18 cellular contexts compared by ENCODE assay signal in genomic region chr10:84201244-84201606, GRCh38. TPM values are rescaled to one million over a fixed set of nuclear protein-coding genes. Genes with fewer than 3 reads are reported as not detected.
DNase-seq lines count a peak whose midpoint lies in the region; ATAC-seq and TF ChIP-seq lines count a peak whose summit lies in the region.
"Had no signal": no experiment of that assay in that cellular context is flagged by ENCODE, and none has a peak within 500 bp of the region (broad histone marks: within the 10 kb centered on the region; RNA-seq: fewer than 3 reads in every experiment).

No MANE protein-coding gene starts in this region.

- TF ChIP-seq CTCF in OCI-LY1 (IDR thresholded peaks at IDR 0.05; ENCODE audit: low read length) = peak; percentile 44; the same call in 1 of the 2 replicates
- TF ChIP-seq CTCF in endodermal cell (conservative IDR thresholded peaks at IDR 0.05) = peak; percentile 67
- TF ChIP-seq CTCF in sigmoid colon (IDR thresholded peaks at IDR 0.05) = no peak
- TF ChIP-seq CTCF in uterus (IDR thresholded peaks at IDR 0.05) = no peak

- H2AFZ ChIP-seq in OCI-LY1 (ENCODE audit: low read length) = no peak overlapping the region

- no peak overlapping the region for H3K4me2 ChIP-seq in OCI-LY1 (ENCODE audit: low read length)
- H3K4me2 ChIP-seq: BLaER1 had no signal

- H3K9me3 ChIP-seq in OCI-LY1 (ENCODE audit: low read length) (no peaks in the 10 kb centered on the region), endodermal cell (ENCODE audit: control insufficient read depth, low read length) (no peaks in the 10 kb centered on the region), sigmoid colon (no peaks in the 10 kb centered on the region), uterus (no peaks in the 10 kb centered on the region)
- H3K9me3 ChIP-seq: BLaER1 had no signal

- intact Hi-C loops in sigmoid colon (cut with DNase I) = no loop called here
- intact Hi-C loops in uterus (cut with DNase I; ENCODE audit: low total_unique reads) = no loop called here

- WGBS in endodermal cell (ENCODE audit: insufficient coverage in 1 of 2, insufficient read length in 1 of 2), 2 experiments = 69 to 86% methylated on average over 4 to 6 of the region's 6 CpGs
- 10 to 49% methylated on average over 6 of the region's 6 CpGs for WGBS in sigmoid colon, 2 donors

- no peak overlapping the region for H3K27ac ChIP-seq in OCI-LY1 (ENCODE audit: low read depth, low read length, poor library complexity, severe bottlenecking)
- no peak overlapping the region for H3K27ac ChIP-seq in endodermal cell (ENCODE audit: low read depth, low read length)
- H3K27ac ChIP-seq in sigmoid colon = no peak overlapping the region
- no peak overlapping the region for H3K27ac ChIP-seq in uterus
- H3K27ac ChIP-seq: 22Rv1, BLaER1 had no signal

- ATAC-seq in HG02798 (IDR thresholded peaks at IDR 0.05; ENCODE audit: poor library complexity, unreplicated experiment) (no peak), HG03457 (IDR thresholded peaks at IDR 0.05; ENCODE audit: unreplicated experiment) (no peak)
- ATAC-seq: HCT116 had no signal

- H3K9ac ChIP-seq in OCI-LY1 (ENCODE audit: low read length) (no peak overlapping the region), endodermal cell (ENCODE audit: extremely low read depth, low read length, poor library complexity, severe bottlenecking) (no peak overlapping the region)
- H3K9ac ChIP-seq: BLaER1 had no signal

- peak; percentile 7 for DNase-seq in NCI-H82 (lab: John Stamatoyannopoulos, UW)
- DNase-seq in NCI-H82 treated with DMSO at 0.1 percent for 48 hours (lab: John Stamatoyannopoulos, UW; ENCODE audit: unreplicated experiment) = no peak
- DNase-seq in endodermal cell = no peak
- DNase-seq in sigmoid colon = peak; percentile 18
- DNase-seq in uterus = no peak
- DNase-seq: CD8-positive, alpha-beta memory T cell; Karpas-422; NCI-H2029; NCI-H2171 treated with DMSO at 0.1 percent for 48 hours; NCI-H510A had no signal

- no peak overlapping the region for H3K4me3 Mint-ChIP-seq in endodermal cell
- H3K4me3 Mint-ChIP-seq: CD8-positive, alpha-beta memory T cell had no signal

- H3F3A ChIP-seq in OCI-LY1 (ENCODE audit: insufficient read depth, low read length) = no peaks in the 10 kb centered on the region

- TF ChIP-seq POLR2A in sigmoid colon (IDR thresholded peaks at IDR 0.05) (no peak), uterus (IDR thresholded peaks at IDR 0.05) (no peak)

- peaks cover 4% of the 10 kb centered on the region for H3K4me1 Mint-ChIP-seq in endodermal cell

- no peak overlapping the region for H3K27ac Mint-ChIP-seq in endodermal cell

- no peaks in the 10 kb centered on the region for H3K9me2 ChIP-seq in OCI-LY1 (ENCODE audit: low read depth, low read length)

- H4K20me1 ChIP-seq in OCI-LY1 (ENCODE audit: insufficient read depth, low read length) = no peaks in the 10 kb centered on the region
- H4K20me1 ChIP-seq: BLaER1 had no signal

- H3K4me1 ChIP-seq in OCI-LY1 (ENCODE audit: insufficient read depth, low read length, severe bottlenecking) (no peaks in the 10 kb centered on the region), endodermal cell (ENCODE audit: control insufficient read depth, insufficient read depth, low read length) (no peaks in the 10 kb centered on the region), sigmoid colon (peaks cover 0 to 18% (median 13%) of the 10 kb centered on the region in 4 donors), uterus (no peaks in the 10 kb centered on the region)
- H3K4me1 ChIP-seq: BLaER1 had no signal

- H3K9me3 Mint-ChIP-seq in endodermal cell = no peaks in the 10 kb centered on the region
- H3K9me3 Mint-ChIP-seq: CD8-positive, alpha-beta memory T cell had no signal

- 0 out of 2 replicates have a peak, but pooled peaks cover 4% of the 10 kb centered on the region for H3K27me3 ChIP-seq in OCI-LY1 (ENCODE audit: insufficient read depth, low read length)
- peaks cover 35% of the 10 kb centered on the region for H3K27me3 ChIP-seq in endodermal cell (ENCODE audit: control insufficient read depth, insufficient read depth, low read length, poor library complexity, severe bottlenecking)
- H3K27me3 ChIP-seq in sigmoid colon = peaks cover 0 to 4% (median 0%) of the 10 kb centered on the region in 3 donors
- no peaks in the 10 kb centered on the region for H3K27me3 ChIP-seq in uterus

- H3K4me3 ChIP-seq in OCI-LY1 (ENCODE audit: low read depth, low read length, poor library complexity, severe bottlenecking) = no peak overlapping the region
- H3K4me3 ChIP-seq in endodermal cell (ENCODE audit: low read length) = no peak overlapping the region
- no peak overlapping the region for H3K4me3 ChIP-seq in sigmoid colon
- no peak overlapping the region for H3K4me3 ChIP-seq in uterus
- H3K4me3 ChIP-seq: BLaER1 had no signal

- H3K36me3 ChIP-seq in OCI-LY1 (ENCODE audit: insufficient read depth, low read length) = no peaks in the 10 kb centered on the region
- no peaks in the 10 kb centered on the region for H3K36me3 ChIP-seq in endodermal cell (ENCODE audit: control insufficient read depth, insufficient read depth, low read length)
- H3K36me3 ChIP-seq in sigmoid colon = no peaks in the 10 kb centered on the region
- no peaks in the 10 kb centered on the region for H3K36me3 ChIP-seq in uterus
- H3K36me3 ChIP-seq: BLaER1 had no signal

- no peaks in the 10 kb centered on the region for H3K79me2 ChIP-seq in OCI-LY1 (ENCODE audit: insufficient read depth, low read length)

- TF ChIP-seq EP300 in sigmoid colon (IDR thresholded peaks at IDR 0.05) = no peak

- H3K27me3 Mint-ChIP-seq in endodermal cell (ENCODE audit: insufficient read depth) = peaks cover 30% of the 10 kb centered on the region

- no peaks in the 10 kb centered on the region for H3K36me3 Mint-ChIP-seq in endodermal cell (ENCODE audit: low read depth)
- H3K36me3 Mint-ChIP-seq: CD8-positive, alpha-beta memory T cell had no signal

RNA-seq across cellular contexts. Expression of gene CDHR1, which starts 6.9 kb away (rescaled TPM):
- total RNA-seq in endodermal cell (1 to 10 TPM in 1 of 2 donors, under 1 TPM in 1; 0.77 to 4.1 TPM), sigmoid colon (1 to 10 TPM in 1 of 4 donors, under 1 TPM in 3; 0.27 to 3.0 (median 0.34) TPM), uterus (1 to 10 TPM in 2 of 4 donors, under 1 TPM in 1, not detected in 1; under 0.01 to 1.5 (median 1.0) TPM)
- polyA plus RNA-seq in endodermal cell (2013, experiment 1 of 2) = 1.7 TPM
- 1.8 TPM for polyA plus RNA-seq in endodermal cell (2013, experiment 2 of 2)
- 10 to 100 TPM in 1 of 3 donors, 1 to 10 TPM in 2; 2.4 to 26.6 (median 6.2) TPM for polyA plus RNA-seq in sigmoid colon
- total RNA-seq: Daoy, SK-MEL-5 had no signal

RNA-seq across cellular contexts. Expression of gene LRIT2, which starts 24.1 kb away (rescaled TPM):
- total RNA-seq in endodermal cell (not detected), sigmoid colon (not detected), uterus (not detected)
- polyA plus RNA-seq in endodermal cell (2013, experiment 1 of 2) = not detected
- not detected for polyA plus RNA-seq in endodermal cell (2013, experiment 2 of 2)
- polyA plus RNA-seq in sigmoid colon = under 1 TPM in 1 of 3 donors, not detected in 2; 0.03 TPM
- total RNA-seq: CD8-positive, alpha-beta memory T cell; Daoy; SK-MEL-5 had no signal
- polyA plus RNA-seq: CD8-positive, alpha-beta memory T cell had no signal

RNA-seq across cellular contexts. Expression of gene GPR15LG, which starts 27.6 kb away (rescaled TPM):
- total RNA-seq in endodermal cell = not detected
- polyA plus RNA-seq in endodermal cell (2013, experiment 1 of 2) = not detected
- not detected for polyA plus RNA-seq in endodermal cell (2013, experiment 2 of 2)
- total RNA-seq in sigmoid colon = not detected
- 100 to 1,000 TPM; 293 to 652 (median 324) TPM for polyA plus RNA-seq in sigmoid colon
- not detected for total RNA-seq in uterus
- total RNA-seq: CD8-positive, alpha-beta memory T cell; Daoy; SK-MEL-5 had no signal
- polyA plus RNA-seq: CD8-positive, alpha-beta memory T cell had no signal

RNA-seq across cellular contexts. Expression of gene LRIT1, which starts 40.1 kb away (rescaled TPM):
- total RNA-seq in endodermal cell (under 1 TPM in 1 of 2 donors, not detected in 1; 0.11 TPM), sigmoid colon (not detected), uterus (not detected)
- not detected for polyA plus RNA-seq in endodermal cell (2013, experiment 1 of 2)
- polyA plus RNA-seq in endodermal cell (2013, experiment 2 of 2) = not detected
- polyA plus RNA-seq in sigmoid colon = not detected
- total RNA-seq: CD8-positive, alpha-beta memory T cell; Daoy; SK-MEL-5 had no signal
- polyA plus RNA-seq: CD8-positive, alpha-beta memory T cell had no signal

RNA-seq across cellular contexts. Expression of gene RGR, which starts 43.6 kb away (rescaled TPM):
- total RNA-seq in endodermal cell = not detected
- polyA plus RNA-seq in endodermal cell (2013, experiment 1 of 2) = 0.46 TPM
- polyA plus RNA-seq in endodermal cell (2013, experiment 2 of 2) = not detected
- 1 to 10 TPM in 2 of 4 donors, under 1 TPM in 1, not detected in 1; 0.82 to 3.6 (median 1.4) TPM for total RNA-seq in sigmoid colon
- not detected for polyA plus RNA-seq in sigmoid colon
- total RNA-seq in uterus = not detected
- total RNA-seq: CD8-positive, alpha-beta memory T cell; Daoy had no signal
- polyA plus RNA-seq: CD8-positive, alpha-beta memory T cell had no signal

Comparison
In these comparisons a context has a peak if more than half of its experiments do, and no peak if none do; other contexts are left out.
1. DNase-seq: peak in NCI-H82 (single experiment) and sigmoid colon (single experiment); none in NCI-H82 treated with DMSO at 0.1 percent for 48 hours (single experiment), endodermal cell (single experiment) and uterus (0 of 2).
2. CTCF ChIP-seq: peak in OCI-LY1 (single experiment) and endodermal cell (single experiment); none in sigmoid colon (0 of 4) and uterus (0 of 4).